ENCODE assay signal across 23 cellular contexts in the genomic region with DNA sequence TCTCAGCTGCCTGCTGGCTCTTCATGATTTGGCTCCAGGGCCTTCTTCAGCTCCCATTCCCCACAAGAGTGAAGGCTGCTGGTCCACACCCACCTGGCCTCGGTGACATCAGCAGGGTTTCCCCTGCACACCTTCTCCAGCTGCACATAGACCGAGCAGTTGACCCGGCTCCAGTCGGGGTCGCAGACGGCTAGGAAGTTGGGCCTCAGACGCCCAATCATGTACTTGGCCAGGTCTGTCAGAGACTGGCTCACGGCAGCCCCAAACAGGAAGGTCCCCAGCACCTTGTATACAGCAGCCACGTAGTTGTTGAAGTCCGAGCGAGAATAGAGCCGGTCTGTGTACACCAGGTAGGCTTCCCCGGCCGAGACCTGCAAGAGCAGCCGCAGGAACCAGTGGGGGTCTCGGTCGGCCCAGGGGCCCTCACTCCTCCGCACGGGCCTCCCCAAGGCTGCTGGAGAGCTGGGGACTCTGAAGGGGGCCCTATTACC. TPM values are rescaled to one million over a fixed set of nuclear protein-coding genes. Genes with fewer than 3 reads are reported as not detected.
DNase-seq lines count a peak whose midpoint lies in the region; ATAC-seq and TF ChIP-seq lines count a peak whose summit lies in the region.
"Had no signal": no experiment of that assay in that cellular context is flagged by ENCODE, and none has a peak within 500 bp of the region (broad histone marks: within the 10 kb centered on the region; RNA-seq: fewer than 3 reads in every experiment).

No MANE protein-coding gene starts in this region.

- H3K27me3 ChIP-seq in GM23338 (ENCODE audit: insufficient read depth) (no peaks in the 10 kb centered on the region), Peyer's patch (peaks cover 0 to 2% of the 10 kb centered on the region in 2 donors), stomach (peaks cover 0 to 29% (median 19%) of the 10 kb centered on the region in 3 donors)

- no peak for DNase-seq in GM23338 (ENCODE audit: low spot score)
- DNase-seq in Peyer's patch: peak in 2 of 3 donors; percentile 34 to 43
- DNase-seq in islet precursor cell: peak; percentile 55
- DNase-seq in stomach: peak; percentile 21
- DNase-seq in hypothalamus (lab: John Stamatoyannopoulos, UW): no peak
- DNase-seq: EL, GF-D8, IMR-90, NCI-H1105 treated with DMSO at 0.1 percent for 48 hours, NCI-H1694, NCI-H2081, NCI-H2171, NCI-H345, NCI-H524, NCI-H774, Right ventricle myocardium superior had no signal

- H3K36me3 Mint-ChIP-seq in GM23338 (ENCODE audit: low read depth): peaks cover 50% of the 10 kb centered on the region
- H3K36me3 Mint-ChIP-seq: CD14-positive monocyte had no signal

- intact Hi-C loops in stomach (cut with DNase I; ENCODE audit: low total_unique reads): no loop called here

- no peak overlapping the region for H2AFZ ChIP-seq in GM23338

- H3K36me3 ChIP-seq in GM23338 (ENCODE audit: insufficient read depth) (peaks cover 9% of the 10 kb centered on the region; the same call in 1 of the 2 replicates), Peyer's patch (peaks cover 0 to 14% (median 0%) of the 10 kb centered on the region in 3 donors), stomach (peaks cover 0 to 39% (median 18%) of the 10 kb centered on the region in 4 donors)
- H3K36me3 ChIP-seq: HAP-1 had no signal

- H3K9me3 ChIP-seq in Peyer's patch (no peaks in the 10 kb centered on the region), stomach (no peaks in the 10 kb centered on the region)
- H3K9me3 ChIP-seq: A549, HAP-1 had no signal

- peaks cover 12% of the 10 kb centered on the region for H3K27me3 Mint-ChIP-seq in GM23338 (ENCODE audit: insufficient read depth, low read depth, poor library complexity)

- peaks cover 3% of the 10 kb centered on the region; the same call in 1 of the 2 replicates for H4K20me1 ChIP-seq in GM23338 (replicated peaks; ENCODE audit: insufficient read depth)

- no peak overlapping the region for H3K27ac ChIP-seq in GM23338 (ENCODE audit: low read depth)
- H3K27ac ChIP-seq in Peyer's patch: no peak overlapping the region
- H3K27ac ChIP-seq in stomach: no peak overlapping the region
- H3K27ac ChIP-seq: KMS-11 had no signal

- no peak for TF ChIP-seq EP300 in stomach (IDR thresholded peaks at IDR 0.05)

- H3K27ac Mint-ChIP-seq in GM23338: peak overlapping the region; percentile 75; the same call in 1 of the 2 replicates
- H3K27ac Mint-ChIP-seq: B cell, CD14-positive monocyte had no signal

- H3F3A ChIP-seq in GM23338 (replicated peaks; ENCODE audit: low read depth): peaks cover 10% of the 10 kb centered on the region

- H3K4me1 ChIP-seq in GM23338 (ENCODE audit: insufficient read depth): peaks cover 15% of the 10 kb centered on the region
- H3K4me1 ChIP-seq in Peyer's patch: peaks cover 0 to 27% (median 6%) of the 10 kb centered on the region in 4 donors
- H3K4me1 ChIP-seq in stomach: peaks cover 16 to 42% (median 32%) of the 10 kb centered on the region in 4 donors
- H3K4me1 ChIP-seq: HAP-1 had no signal

- H3K9me3 Mint-ChIP-seq in GM23338: peaks cover 11% of the 10 kb centered on the region

- H3K4me2 ChIP-seq in GM23338: no peak overlapping the region
- H3K4me2 ChIP-seq: A549, KMS-11 had no signal

- H3K9me2 ChIP-seq in GM23338 (ENCODE audit: insufficient read depth): no peaks in the 10 kb centered on the region

- ATAC-seq in GM23338: no peak
- no peak for ATAC-seq in HG03196 (IDR thresholded peaks at IDR 0.05; ENCODE audit: unreplicated experiment)
- no peak for ATAC-seq in GM18861 (IDR thresholded peaks at IDR 0.05; ENCODE audit: unreplicated experiment)
- ATAC-seq: A549 had no signal

- no peak overlapping the region; the same call in 2 of the 3 replicates for H3K4me3 Mint-ChIP-seq in GM23338
- H3K4me3 Mint-ChIP-seq: B cell, CD14-positive monocyte had no signal

- WGBS in stomach, 5 donors: 75 to 85% (median 84%) methylated on average over 11 to 19 of the region's 19 CpGs

- peaks cover 38% of the 10 kb centered on the region for H3K4me1 Mint-ChIP-seq in GM23338
- H3K4me1 Mint-ChIP-seq: CD14-positive monocyte had no signal

- H3K79me2 ChIP-seq in GM23338 (replicated peaks; ENCODE audit: insufficient read depth): peaks cover 21% of the 10 kb centered on the region

- no peak overlapping the region for H3K4me3 ChIP-seq in GM23338
- H3K4me3 ChIP-seq in Peyer's patch: no peak overlapping the region
- H3K4me3 ChIP-seq in stomach: no peak overlapping the region
- H3K4me3 ChIP-seq: A549, HAP-1 had no signal

- TF ChIP-seq CTCF in GM23338 (conservative IDR thresholded peaks at IDR 0.05; ENCODE audit: low read depth in 2 of 2) (no peak), Peyer's patch (IDR thresholded peaks at IDR 0.05) (no peak), stomach (IDR thresholded peaks at IDR 0.05) (no peak)

- TF ChIP-seq POLR2A in Peyer's patch (IDR thresholded peaks at IDR 0.05) (no peak), stomach (IDR thresholded peaks at IDR 0.05) (no peak)

TF ChIP-seq in GM23338, 12 proteins besides CTCF, POLR2A, EP300 and RAD21:
- TF ChIP-seq ZNF331 (CRISPR knock-in tag; IDR thresholded peaks at IDR 0.05; ENCODE audit: low read depth) (no peak), POLR2AphosphoS5 (IDR thresholded peaks at IDR 0.05; ENCODE audit: low read depth) (no peak), ZNF114 (CRISPR knock-in tag; IDR thresholded peaks at IDR 0.05) (no peak), NANOG (IDR thresholded peaks at IDR 0.05; ENCODE audit: borderline replicate concordance) (no peak), CREB1 (CRISPR knock-in tag; IDR thresholded peaks at IDR 0.05; ENCODE audit: low read depth) (no peak)
- TF ChIP-seq, protein P1, sequence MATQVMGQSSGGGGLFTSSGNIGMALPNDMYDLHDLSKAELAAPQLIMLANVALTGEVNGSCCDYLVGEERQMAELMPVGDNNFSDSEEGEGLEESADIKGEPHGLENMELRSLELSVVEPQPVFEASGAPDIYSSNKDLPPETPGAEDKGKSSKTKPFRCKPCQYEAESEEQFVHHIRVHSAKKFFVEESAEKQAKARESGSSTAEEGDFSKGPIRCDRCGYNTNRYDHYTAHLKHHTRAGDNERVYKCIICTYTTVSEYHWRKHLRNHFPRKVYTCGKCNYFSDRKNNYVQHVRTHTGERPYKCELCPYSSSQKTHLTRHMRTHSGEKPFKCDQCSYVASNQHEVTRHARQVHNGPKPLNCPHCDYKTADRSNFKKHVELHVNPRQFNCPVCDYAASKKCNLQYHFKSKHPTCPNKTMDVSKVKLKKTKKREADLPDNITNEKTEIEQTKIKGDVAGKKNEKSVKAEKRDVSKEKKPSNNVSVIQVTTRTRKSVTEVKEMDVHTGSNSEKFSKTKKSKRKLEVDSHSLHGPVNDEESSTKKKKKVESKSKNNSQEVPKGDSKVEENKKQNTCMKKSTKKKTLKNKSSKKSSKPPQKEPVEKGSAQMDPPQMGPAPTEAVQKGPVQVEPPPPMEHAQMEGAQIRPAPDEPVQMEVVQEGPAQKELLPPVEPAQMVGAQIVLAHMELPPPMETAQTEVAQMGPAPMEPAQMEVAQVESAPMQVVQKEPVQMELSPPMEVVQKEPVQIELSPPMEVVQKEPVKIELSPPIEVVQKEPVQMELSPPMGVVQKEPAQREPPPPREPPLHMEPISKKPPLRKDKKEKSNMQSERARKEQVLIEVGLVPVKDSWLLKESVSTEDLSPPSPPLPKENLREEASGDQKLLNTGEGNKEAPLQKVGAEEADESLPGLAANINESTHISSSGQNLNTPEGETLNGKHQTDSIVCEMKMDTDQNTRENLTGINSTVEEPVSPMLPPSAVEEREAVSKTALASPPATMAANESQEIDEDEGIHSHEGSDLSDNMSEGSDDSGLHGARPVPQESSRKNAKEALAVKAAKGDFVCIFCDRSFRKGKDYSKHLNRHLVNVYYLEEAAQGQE (IDR thresholded peaks at IDR 0.05; ENCODE audit: unreplicated experiment): no peak
TF ChIP-seq in GM23338: peak in this region for 0.

RNA-seq across cellular contexts. Expression of gene PLPP2, which starts 3.8 kb away (rescaled TPM):
- total RNA-seq in GM23338 (2014; rRNA removed; shearing (Covaris generic)): 75.8 and 82.6 TPM in 2 replicates
- polyA plus RNA-seq in GM23338 (2016; fragmentation: Nextera tagmentation; extraction: Ambion mirVana) (52.9 and 58.3 TPM in 2 replicates), stomach (10 to 100 TPM; 22.5 to 55.7 (median 28.4) TPM)
- total RNA-seq in Peyer's patch (100 to 1,000 TPM in 3 of 4 donors, 10 to 100 TPM in 1; 42.1 to 260 (median 188) TPM), stomach (100 to 1,000 TPM in 1 of 5 donors, 10 to 100 TPM in 4; 22.2 to 228 (median 46.4) TPM)
- polyA plus RNA-seq: CD14-positive monocyte had no signal

RNA-seq across cellular contexts. Expression of gene MIER2, which starts 57.2 kb away (rescaled TPM):
- total RNA-seq in GM23338 (2014; rRNA removed; shearing (Covaris generic)): 37.9 and 41.3 TPM in 2 replicates
- 30.2 and 34.0 TPM in 2 replicates for polyA plus RNA-seq in GM23338 (2016; fragmentation: Nextera tagmentation; extraction: Ambion mirVana)
- 10 to 100 TPM in 3 of 4 donors, 1 to 10 TPM in 1; 6.0 to 27.3 (median 20.9) TPM for total RNA-seq in Peyer's patch
- total RNA-seq in stomach: 10 to 100 TPM in 4 of 5 donors, 1 to 10 TPM in 1; 5.8 to 29.6 (median 13.6) TPM
- polyA plus RNA-seq in stomach: 10 to 100 TPM in 2 of 3 donors, 1 to 10 TPM in 1; 8.4 to 13.4 (median 12.1) TPM

Comparison
In these comparisons a context has a peak if more than half of its experiments do, and no peak if none do; other contexts are left out.
1. DNase-seq: peak in Peyer's patch (2 of 3), islet precursor cell (single experiment) and stomach (single experiment); none in GM23338 (single experiment) and hypothalamus (0 of 51).